21 cellular contexts compared by ENCODE assay signal in genomic region chr12:39606712-39607423, GRCh38. TPM values are rescaled to one million over a fixed set of nuclear protein-coding genes. Genes with fewer than 3 reads are reported as not detected.
A peak's percentile ranks its signal among the peaks of the same experiment; 100 is the strongest.
DNase-seq lines count a peak whose midpoint lies in the region; ATAC-seq and TF ChIP-seq lines count a peak whose summit lies in the region.
"Had no signal": no experiment of that assay in that cellular context is flagged by ENCODE, and none has a peak within 500 bp of the region (broad histone marks: within the 10 kb centered on the region; RNA-seq: fewer than 3 reads in every experiment).

No MANE protein-coding gene starts in this region.

- H3K4me3 Mint-ChIP-seq in activated naive CD4-positive, alpha-beta T cell treated with anti-CD3 and anti-CD28 coated beads, Interleukin-2, amount 50 U/mL, for 24 hours, result no peak overlapping the region
- H3K4me3 Mint-ChIP-seq: IgD-negative memory B cell had no signal

- peak; percentile 27 for ATAC-seq in foreskin keratinocyte
- ATAC-seq: Panc1 had no signal

- H3K27me3 Mint-ChIP-seq in activated naive CD4-positive, alpha-beta T cell treated with anti-CD3 and anti-CD28 coated beads, Interleukin-2, amount 50 U/mL, for 24 hours, result no peaks in the 10 kb centered on the region
- H3K27me3 Mint-ChIP-seq: CD8-positive, alpha-beta memory T cell; IgD-negative memory B cell had no signal

- no peak for DNase-seq in activated naive CD4-positive, alpha-beta T cell (lab: John Stamatoyannopoulos, UW)
- peak; percentile 43 for DNase-seq in NCI-H226
- DNase-seq in amniotic epithelial cell (ENCODE audit: low read depth), result peak; percentile 47
- peak in 1 of 2 donors; percentile 15 for DNase-seq in foreskin keratinocyte
- DNase-seq in HPDE6-E6E7 (ENCODE audit: extremely low spot score), result no peak
- DNase-seq in DMS 273 (lab: John Stamatoyannopoulos, UW; ENCODE audit: unreplicated experiment), result no peak
- no peak for DNase-seq in cortex of kidney (lab: John Stamatoyannopoulos, UW)
- DNase-seq: Calu3; CD8-positive, alpha-beta memory T cell; H7; Karpas-422; MG63; NCI-H1417 treated with DMSO at 0.1 percent for 48 hours; NCI-H187 treated with DMSO at 0.1 percent for 48 hours; NCI-H2107; NCI-H510A had no signal

- no peak for TF ChIP-seq CTCF in foreskin keratinocyte (conservative IDR thresholded peaks at IDR 0.05)

- no peaks in the 10 kb centered on the region for H3K9me3 Mint-ChIP-seq in activated naive CD4-positive, alpha-beta T cell treated with anti-CD3 and anti-CD28 coated beads, Interleukin-2, amount 50 U/mL, for 24 hours
- H3K9me3 Mint-ChIP-seq: CD8-positive, alpha-beta memory T cell; IgD-negative memory B cell had no signal

- H3K27me3 ChIP-seq in foreskin keratinocyte, result no peaks in the 10 kb centered on the region
- H3K27me3 ChIP-seq: BLaER1 treated with 17β-estradiol and CSF1 and Interleukin-3, amounts not matched to agents 10 nM and 100 nM; MG63 had no signal

- H3K27ac Mint-ChIP-seq in activated naive CD4-positive, alpha-beta T cell treated with anti-CD3 and anti-CD28 coated beads, Interleukin-2, amount 50 U/mL, for 24 hours, result peak overlapping the region; percentile 55

- H3K4me1 ChIP-seq in foreskin keratinocyte, result peaks cover 17% of the 10 kb centered on the region

- H3K4me1 Mint-ChIP-seq in activated naive CD4-positive, alpha-beta T cell treated with anti-CD3 and anti-CD28 coated beads, Interleukin-2, amount 50 U/mL, for 24 hours, result peaks cover 52% of the 10 kb centered on the region

- H3K36me3 Mint-ChIP-seq in activated naive CD4-positive, alpha-beta T cell treated with anti-CD3 and anti-CD28 coated beads, Interleukin-2, amount 50 U/mL, for 24 hours, result peaks cover 15% of the 10 kb centered on the region

- H3K27ac ChIP-seq in foreskin keratinocyte, result no peak overlapping the region
- H3K27ac ChIP-seq: 22Rv1; BLaER1 treated with 17β-estradiol and CSF1 and Interleukin-3, amounts not matched to agents 10 nM and 100 nM had no signal

RNA-seq across cellular contexts. Expression of gene ABCD2, which starts 12.7 kb away (rescaled TPM):
- 0.03 and 0.04 TPM in 2 replicates for total RNA-seq in foreskin keratinocyte
- polyA plus RNA-seq in foreskin keratinocyte, result 0.01 TPM in 1 of 2 replicates, not detected in the other
- total RNA-seq: Calu3, H7 had no signal

Comparison
In these comparisons a context has a peak if more than half of its experiments do, and no peak if none do; other contexts are left out.
1. DNase-seq: peak in NCI-H226 (single experiment) and amniotic epithelial cell (single experiment); none in activated naive CD4-positive, alpha-beta T cell (0 of 4), HPDE6-E6E7 (single experiment), DMS 273 (single experiment) and cortex of kidney (single experiment).